Comparison of ENCODE assay signal across 10 cellular contexts in genomic region chr3:128432898-128433629, GRCh38. TPM values are rescaled to one million over a fixed set of nuclear protein-coding genes. Genes with fewer than 3 reads are reported as not detected.
DNase-seq lines count a peak whose midpoint lies in the region; ATAC-seq and TF ChIP-seq lines count a peak whose summit lies in the region.
"Had no signal": no experiment of that assay in that cellular context is flagged by ENCODE, and none has a peak within 500 bp of the region (broad histone marks: within the 10 kb centered on the region; RNA-seq: fewer than 3 reads in every experiment).

No MANE protein-coding gene starts in this region.

- intact Hi-C loops in activated CD8-positive, alpha-beta T cell treated with anti-CD3 and anti-CD28 coated beads for 36 hours (cut with micrococcal nuclease) = loop anchor here (5.0 kb wide), 1 partner anchor 34 kb away; the partner anchor contains the start of gene DNAJB8

- peaks cover 43% of the 10 kb centered on the region for H3K27me3 Mint-ChIP-seq in activated CD8-positive, alpha-beta T cell treated with anti-CD3 and anti-CD28 coated beads for 36 hours
- peaks cover 48% of the 10 kb centered on the region for H3K27me3 Mint-ChIP-seq in activated CD8-positive, alpha-beta T cell treated with anti-CD3 and anti-CD28 coated beads, Interleukin-2, amount 10 ng/mL, durations not matched to agents 7 days and 5 days (ENCODE audit: low read depth)
- H3K27me3 Mint-ChIP-seq in type B pancreatic cell = peaks cover 48% of the 10 kb centered on the region

- H3K36me3 Mint-ChIP-seq in activated CD8-positive, alpha-beta T cell treated with anti-CD3 and anti-CD28 coated beads for 36 hours (ENCODE audit: low read depth) = no peaks in the 10 kb centered on the region
- no peaks in the 10 kb centered on the region for H3K36me3 Mint-ChIP-seq in activated CD8-positive, alpha-beta T cell treated with anti-CD3 and anti-CD28 coated beads, Interleukin-2, amount 10 ng/mL, durations not matched to agents 7 days and 5 days (ENCODE audit: low read depth)
- H3K36me3 Mint-ChIP-seq in type B pancreatic cell = no peaks in the 10 kb centered on the region
- H3K36me3 Mint-ChIP-seq: T-cell had no signal

- no peak for DNase-seq in activated CD8-positive, alpha-beta T cell treated with anti-CD3 and anti-CD28 coated beads for 36 hours
- no peak for DNase-seq in activated CD8-positive, alpha-beta T cell treated with anti-CD3 and anti-CD28 coated beads, Interleukin-2, amount 10 ng/mL, durations not matched to agents 7 days and 5 days
- DNase-seq in SW480 (ENCODE audit: low spot score) = peak; percentile 35
- DNase-seq in iPS-NIHi7 (ENCODE audit: extremely low spot score) = peak; percentile 69
- no peak for DNase-seq in type B pancreatic cell (ENCODE audit: extremely low spot score, unreplicated experiment)
- DNase-seq in left lobe of liver (ENCODE audit: low spot score) = no peak
- DNase-seq in NOMO-1 (lab: John Stamatoyannopoulos, UW; ENCODE audit: unreplicated experiment in 2 of 2) = no peak
- DNase-seq: activated naive CD4-positive, alpha-beta T cell treated with anti-CD3 and anti-CD28 coated beads for 36 hours; T-cell had no signal

- no peak for TF ChIP-seq CTCF in activated CD8-positive, alpha-beta T cell treated with anti-CD3 and anti-CD28 coated beads for 36 hours (IDR thresholded peaks at IDR 0.05)
- no peak for TF ChIP-seq CTCF in type B pancreatic cell (conservative IDR thresholded peaks at IDR 0.05)

- H3K4me1 Mint-ChIP-seq in activated CD8-positive, alpha-beta T cell treated with anti-CD3 and anti-CD28 coated beads for 36 hours (ENCODE audit: low read depth) = peaks cover 6% of the 10 kb centered on the region
- peaks cover 6% of the 10 kb centered on the region for H3K4me1 Mint-ChIP-seq in activated CD8-positive, alpha-beta T cell treated with anti-CD3 and anti-CD28 coated beads, Interleukin-2, amount 10 ng/mL, durations not matched to agents 7 days and 5 days (ENCODE audit: low read depth)
- H3K4me1 Mint-ChIP-seq in type B pancreatic cell (ENCODE audit: unreplicated experiment) = peaks cover 28% of the 10 kb centered on the region

- POLR2A ChIA-PET in activated CD8-positive, alpha-beta T cell treated with anti-CD3 and anti-CD28 coated beads for 36 hours (lab: Charles Lee) = interaction anchor here (1.1 kb wide), 1 partner anchor 57 kb away, joined by 5 read pairs; no protein-coding TSS in a partner anchor
- POLR2A ChIA-PET in activated CD8-positive, alpha-beta T cell treated with anti-CD3 and anti-CD28 coated beads, Interleukin-2, amount 10 ng/mL, durations not matched to agents 7 days and 5 days (lab: Charles Lee) = no interaction called here

- peak; percentile 29 for ATAC-seq in activated CD8-positive, alpha-beta T cell treated with anti-CD3 and anti-CD28 coated beads for 36 hours
- no peak for ATAC-seq in activated CD8-positive, alpha-beta T cell treated with anti-CD3 and anti-CD28 coated beads, Interleukin-2, amount 10 ng/mL, durations not matched to agents 7 days and 5 days
- no peak for ATAC-seq in left lobe of liver
- no peak for ATAC-seq in HG02840 (IDR thresholded peaks at IDR 0.05; ENCODE audit: low FRiP score, unreplicated experiment)
- ATAC-seq: T-cell had no signal

- H3K4me3 Mint-ChIP-seq in activated CD8-positive, alpha-beta T cell treated with anti-CD3 and anti-CD28 coated beads for 36 hours = no peak overlapping the region
- no peak overlapping the region for H3K4me3 Mint-ChIP-seq in activated CD8-positive, alpha-beta T cell treated with anti-CD3 and anti-CD28 coated beads, Interleukin-2, amount 10 ng/mL, durations not matched to agents 7 days and 5 days
- H3K4me3 Mint-ChIP-seq in type B pancreatic cell = peak overlapping the region; percentile 60

- no peaks in the 10 kb centered on the region for H3K9me3 Mint-ChIP-seq in activated CD8-positive, alpha-beta T cell treated with anti-CD3 and anti-CD28 coated beads for 36 hours
- H3K9me3 Mint-ChIP-seq in activated CD8-positive, alpha-beta T cell treated with anti-CD3 and anti-CD28 coated beads, Interleukin-2, amount 10 ng/mL, durations not matched to agents 7 days and 5 days (ENCODE audit: insufficient read depth) = no peaks in the 10 kb centered on the region
- H3K9me3 Mint-ChIP-seq in type B pancreatic cell = no peaks in the 10 kb centered on the region
- H3K9me3 Mint-ChIP-seq: activated naive CD4-positive, alpha-beta T cell treated with anti-CD3 and anti-CD28 coated beads for 36 hours; T-cell had no signal

- CTCF ChIA-PET in activated CD8-positive, alpha-beta T cell treated with anti-CD3 and anti-CD28 coated beads for 36 hours (lab: Charles Lee) = interaction anchor here (0.6 to 1.6 kb wide), 3 partner anchors 64 to 152 kb away, joined by 3 read pairs; no protein-coding TSS in a partner anchor
- CTCF ChIA-PET in activated CD8-positive, alpha-beta T cell treated with anti-CD3 and anti-CD28 coated beads, Interleukin-2, amount 10 ng/mL, durations not matched to agents 7 days and 5 days (lab: Charles Lee) = no interaction called here

- no peak overlapping the region for H3K27ac Mint-ChIP-seq in activated CD8-positive, alpha-beta T cell treated with anti-CD3 and anti-CD28 coated beads for 36 hours
- H3K27ac Mint-ChIP-seq in activated CD8-positive, alpha-beta T cell treated with anti-CD3 and anti-CD28 coated beads, Interleukin-2, amount 10 ng/mL, durations not matched to agents 7 days and 5 days = no peak overlapping the region
- no peak overlapping the region for H3K27ac Mint-ChIP-seq in type B pancreatic cell
- H3K27ac Mint-ChIP-seq: activated naive CD4-positive, alpha-beta T cell treated with anti-CD3 and anti-CD28 coated beads for 36 hours; T-cell had no signal

RNA-seq across cellular contexts. Expression of gene DNAJB8, which starts 33.6 kb away (rescaled TPM):
- total RNA-seq in activated CD8-positive, alpha-beta T cell treated with anti-CD3 and anti-CD28 coated beads for 36 hours = not detected
- total RNA-seq in activated CD8-positive, alpha-beta T cell treated with anti-CD3 and anti-CD28 coated beads, Interleukin-2, amount 10 ng/mL, durations not matched to agents 7 days and 5 days = not detected
- total RNA-seq in type B pancreatic cell (ENCODE audit: low replicate concordance) (not detected in 2 replicates), left lobe of liver (not detected)
- total RNA-seq: activated naive CD4-positive, alpha-beta T cell treated with anti-CD3 and anti-CD28 coated beads for 36 hours; T-cell had no signal

RNA-seq across cellular contexts. Expression of gene GATA2, which starts 59.9 kb away (rescaled TPM):
- total RNA-seq in activated CD8-positive, alpha-beta T cell treated with anti-CD3 and anti-CD28 coated beads for 36 hours = not detected
- not detected for total RNA-seq in activated CD8-positive, alpha-beta T cell treated with anti-CD3 and anti-CD28 coated beads, Interleukin-2, amount 10 ng/mL, durations not matched to agents 7 days and 5 days
- total RNA-seq in type B pancreatic cell (ENCODE audit: low replicate concordance) (14.1 and 23.9 TPM in 2 replicates), left lobe of liver (1.3 TPM)

Comparison
In these comparisons a context has a peak if more than half of its experiments do, and no peak if none do; other contexts are left out.
1. DNase-seq: peak in SW480 (single experiment) and iPS-NIHi7 (single experiment); none in activated CD8-positive, alpha-beta T cell treated with anti-CD3 and anti-CD28 coated beads for 36 hours (single experiment), activated CD8-positive, alpha-beta T cell treated with anti-CD3 and anti-CD28 coated beads, Interleukin-2, amount 10 ng/mL, durations not matched to agents 7 days and 5 days (single experiment), type B pancreatic cell (single experiment), left lobe of liver (single experiment) and NOMO-1 (0 of 2).